8 cellular contexts compared by ENCODE assay signal in genomic region chr22:35299717-35300497, GRCh38. TPM values are rescaled to one million over a fixed set of nuclear protein-coding genes. Genes with fewer than 3 reads are reported as not detected.
A peak's percentile ranks its signal among the peaks of the same experiment; 100 is the strongest.
DNase-seq lines count a peak whose midpoint lies in the region; ATAC-seq and TF ChIP-seq lines count a peak whose summit lies in the region.

TOM1 (plus strand) TSS chr22:35299894; CDS start chr22:35299929, 35 bp downstream.

- peak within 1 kb of the TSS; percentile 91 for H3K4me3 Mint-ChIP-seq in activated naive CD8-positive, alpha-beta T cell

- no peaks in the 10 kb centered on the region for H3K27me3 Mint-ChIP-seq in activated naive CD8-positive, alpha-beta T cell

- peak; percentile 94 for ATAC-seq in HG02623 (IDR thresholded peaks at IDR 0.05; ENCODE audit: unreplicated experiment)
- peak; percentile 94 for ATAC-seq in omental fat pad (ENCODE audit: low FRiP score)

- peak; percentile 89 for DNase-seq in NCI-H1105 (lab: John Stamatoyannopoulos, UW)
- DNase-seq in SKM-1 treated with dmso at 0.1 percent for 144 hours (lab: John Stamatoyannopoulos, UW; ENCODE audit: unreplicated experiment), result peak; percentile 97
- peak; percentile 96 for DNase-seq in glomerular visceral epithelial cell (ENCODE audit: extremely low spot score)
- DNase-seq in omental fat pad (ENCODE audit: low spot score), result peak; percentile 92
- DNase-seq in testis, result peak; percentile 98

- peak within 1 kb of the TSS; percentile 93 for H3K27ac Mint-ChIP-seq in activated naive CD8-positive, alpha-beta T cell

- H3K9me3 Mint-ChIP-seq in activated naive CD8-positive, alpha-beta T cell (ENCODE audit: low read depth), result no peaks in the 10 kb centered on the region

- H3K4me3 ChIP-seq in GM08714 (ENCODE audit: low read length), result peak within 1 kb of the TSS; percentile 75
- peak within 1 kb of the TSS; percentile 84 to 89 for H3K4me3 ChIP-seq in testis

- H3K36me3 Mint-ChIP-seq in activated naive CD8-positive, alpha-beta T cell, result peaks cover 2% of the 10 kb centered on the region

- no peaks in the 10 kb centered on the region for H3K36me3 ChIP-seq in testis (ENCODE audit: low read depth, missing control alignments)

- TF ChIP-seq CTCF in omental fat pad (IDR thresholded peaks at IDR 0.05) (peak in 1 of 3 donors; percentile 1), testis (IDR thresholded peaks at IDR 0.05) (peak in 1 of 3 experiments; percentile 21)

- H3K27ac ChIP-seq in testis, result peak within 1 kb of the TSS; percentile 94 to 98

- H3K9me3 ChIP-seq in testis, result no peaks in the 10 kb centered on the region

- H3K27me3 ChIP-seq in testis, result no peaks in the 10 kb centered on the region

- peaks cover 6% of the 10 kb centered on the region for H3K4me1 ChIP-seq in testis

- TF ChIP-seq POLR2A in testis (IDR thresholded peaks at IDR 0.05), result peak; percentile 56

- H3K4me1 Mint-ChIP-seq in activated naive CD8-positive, alpha-beta T cell (ENCODE audit: low read depth), result peaks cover 38% of the 10 kb centered on the region

- 0% methylated on average over 42 of the region's 59 CpGs; no CpG with 5 or more reads in 1 of the 2 donors for WGBS in testis, 2 donors

- intact Hi-C loops in testis (cut with DNase I; ENCODE audit: low total_unique reads), result no loop called here

RNA-seq across cellular contexts. Expression of gene TOM1, which starts in this region (rescaled TPM):
- 100 to 1,000 TPM in 1 of 4 donors, 10 to 100 TPM in 3; 65.6 to 109 (median 93.2) TPM for total RNA-seq in omental fat pad
- 10 to 100 TPM; 66.2 to 68.0 TPM for total RNA-seq in testis
- 65.7 TPM for polyA plus RNA-seq in testis (ENCODE audit: insufficient read depth, low read depth, low replicate concordance)

Comparison
In these comparisons a context has a peak if more than half of its experiments do, and no peak if none do; other contexts are left out.
1. Peak in every context shown above with its lines: DNase-seq, ATAC-seq, H3K4me3 ChIP-seq and H3K27ac ChIP-seq.